Comparison of ENCODE assay signal across 8 cellular contexts in the genomic region with DNA sequence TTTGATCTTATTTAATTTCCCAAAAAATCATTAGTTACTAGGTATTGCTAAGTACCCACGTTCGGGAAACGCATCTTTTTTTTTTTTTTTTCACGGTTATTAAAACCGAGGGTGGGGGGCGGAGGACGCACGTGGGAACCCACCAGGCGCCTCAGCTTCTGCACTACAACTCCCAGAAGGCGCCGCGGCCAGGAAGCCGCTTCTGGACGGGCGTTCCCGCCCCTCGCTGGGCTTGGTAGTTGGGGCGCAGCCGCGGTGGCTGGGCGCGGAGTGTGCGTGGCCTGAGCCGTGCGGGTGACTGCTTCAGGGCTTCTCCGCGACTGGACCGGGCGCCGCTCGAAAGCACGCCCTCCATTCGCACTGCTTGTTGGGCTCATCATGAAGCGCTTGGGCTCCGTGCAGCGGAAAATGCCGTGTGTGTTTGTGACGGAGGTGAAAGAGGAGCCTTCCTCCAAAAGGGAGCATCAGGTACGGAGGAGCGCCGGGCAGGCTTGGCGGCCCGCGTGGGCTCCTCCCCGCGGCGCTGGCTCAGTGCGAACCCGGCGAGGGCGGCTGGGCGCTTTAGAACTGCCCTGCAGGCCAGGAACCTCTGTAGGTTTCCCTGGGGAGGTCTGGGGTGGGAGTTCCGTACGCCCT. TPM values are rescaled to one million over a fixed set of nuclear protein-coding genes. Genes with fewer than 3 reads are reported as not detected.
A peak's percentile ranks its signal among the peaks of the same experiment; 100 is the strongest.
DNase-seq lines count a peak whose midpoint lies in the region; ATAC-seq lines count a peak whose summit lies in the region.

No MANE protein-coding gene starts in this region.

- H3K36me3 ChIP-seq in endocrine pancreas (ENCODE audit: control insufficient read depth, insufficient read depth, low read length), result no peaks in the 10 kb centered on the region

- H3K9ac ChIP-seq in endocrine pancreas (ENCODE audit: control insufficient read depth, insufficient read depth, low read length), result peak overlapping the region; percentile 94

- ATAC-seq in GM21360 (IDR thresholded peaks at IDR 0.05; ENCODE audit: unreplicated experiment), result peak; percentile 100

- no peaks in the 10 kb centered on the region for H3K27me3 ChIP-seq in endocrine pancreas (ENCODE audit: control insufficient read depth, insufficient read depth, low read length)

- H3K4me3 ChIP-seq in endocrine pancreas (ENCODE audit: control insufficient read depth, insufficient read depth, low read length), result peak overlapping the region; percentile 99

- DNase-seq in COLO829 (ENCODE audit: low spot score), result peak; percentile 77
- DNase-seq in HT-29 (ENCODE audit: low spot score), result peak; percentile 89
- peak; percentile 78 for DNase-seq in NK-92 treated with Interleukin-12 subunit alpha and Interleukin-12 subunit beta, amount 100 ng/mL, for 24 hours (lab: John Stamatoyannopoulos, UW)
- peak; percentile 75 to 76 for DNase-seq in activated CD8-positive, alpha-beta memory T cell treated with anti-CD3 and anti-CD28 coated beads for 4 hours (ENCODE audit: low read depth in 2 of 2)
- DNase-seq in mesenteric fat pad (ENCODE audit: low spot score), result peak; percentile 97
- DNase-seq in stimulated activated CD8-positive, alpha-beta memory T cell treated with anti-CD3 and anti-CD28 coated beads, Interleukin-15, amount 100 ng/mL, for 1 hour (ENCODE audit: low read depth), result peak; percentile 68

- H3K9me3 ChIP-seq in endocrine pancreas (ENCODE audit: control insufficient read depth, low read length), result no peaks in the 10 kb centered on the region

- peaks cover 35% of the 10 kb centered on the region for H3K4me1 ChIP-seq in endocrine pancreas (ENCODE audit: control insufficient read depth, insufficient read depth, low read length)

RNA-seq across cellular contexts. Expression of a gene that starts 6.2 kb away (rescaled TPM):
- total RNA-seq in HT-29 (2014; rRNA removed; shearing (Covaris generic)), result not detected in 2 replicates
- total RNA-seq in mesenteric fat pad, result 0.13 TPM

Comparison
In these comparisons a context has a peak if more than half of its experiments do, and no peak if none do; other contexts are left out.
1. Peak in every context shown above with its lines: DNase-seq, ATAC-seq and H3K4me3 ChIP-seq.